In genomic region chr2:73893764-73894474, GRCh38 we compare ENCODE assay signal across 22 cellular contexts. TPM values are rescaled to one million over a fixed set of nuclear protein-coding genes. Genes with fewer than 3 reads are reported as not detected.
DNase-seq lines count a peak whose midpoint lies in the region; ATAC-seq, FAIRE-seq and TF ChIP-seq lines count a peak whose summit lies in the region.
"Had no signal": no experiment of that assay in that cellular context is flagged by ENCODE, and none has a peak within 500 bp of the region (broad histone marks: within the 10 kb centered on the region; RNA-seq: fewer than 3 reads in every experiment).

No MANE protein-coding gene starts in this region.

- peaks cover 4% of the 10 kb centered on the region for H3K27me3 Mint-ChIP-seq in astrocyte (ENCODE audit: low read depth, unreplicated experiment)
- H3K27me3 Mint-ChIP-seq: naive thymus-derived CD4-positive, alpha-beta T cell had no signal

- intact Hi-C loops in mucosa of descending colon (cut with DNase I, micrococcal nuclease) (no loop called here), left cardiac atrium (cut with DNase I) (no loop called here)

- H3K27me3 ChIP-seq in astrocyte (ENCODE audit: insufficient read depth, low read length) (peaks cover 32% of the 10 kb centered on the region), thoracic aorta (replicated peaks; ENCODE audit: insufficient read depth) (no peaks in the 10 kb centered on the region)
- H3K27me3 ChIP-seq: right atrium auricular region had no signal

- peaks cover 33% of the 10 kb centered on the region for H4K20me1 ChIP-seq in astrocyte (ENCODE audit: insufficient read depth, low read length)

- TF ChIP-seq CTCF in astrocyte (IDR thresholded peaks at IDR 0.05; ENCODE audit: insufficient read depth, low read depth, low read length) (no peak), mucosa of descending colon (IDR thresholded peaks at IDR 0.05) (no peak), thoracic aorta (IDR thresholded peaks at IDR 0.05) (no peak)

- peaks cover 6% of the 10 kb centered on the region for H3K36me3 Mint-ChIP-seq in astrocyte (ENCODE audit: low read depth, unreplicated experiment)
- H3K36me3 Mint-ChIP-seq: naive thymus-derived CD4-positive, alpha-beta T cell; type B pancreatic cell had no signal

- H3K4me3 ChIP-seq in astrocyte (ENCODE audit: insufficient read depth, low read depth, low read length) (peak overlapping the region; percentile 51), mucosa of descending colon (no peak overlapping the region), thoracic aorta (peak overlapping the region; percentile 76)
- H3K4me3 ChIP-seq: GM23338 had no signal

- H3K27ac Mint-ChIP-seq in astrocyte (ENCODE audit: unreplicated experiment), result peak overlapping the region; percentile 21
- H3K27ac Mint-ChIP-seq: activated T-helper 2 cell treated with anti-CD3 and anti-CD28 coated beads, Interferon-gamma antibody, Interleukin-2, Interleukin-4, amounts not matched to agents 10 μg/mL and 5 μg/mL and 100 μg/mL, durations not matched to agents 14 hours and 24 hours and 36 hours; GM23338 had no signal

- peaks cover 2% of the 10 kb centered on the region for H3K9me3 Mint-ChIP-seq in astrocyte (ENCODE audit: unreplicated experiment)
- H3K9me3 Mint-ChIP-seq: activated CD4-positive, alpha-beta T cell treated with anti-CD3 and anti-CD28 coated beads, Interleukin-2, amount 10 ng/mL, durations not matched to agents 7 days and 5 days; activated T-helper 2 cell treated with anti-CD3 and anti-CD28 coated beads, Interferon-gamma antibody, Interleukin-2, Interleukin-4, amounts not matched to agents 10 μg/mL and 5 μg/mL and 100 μg/mL, durations not matched to agents 14 hours and 24 hours and 36 hours; GM23338; naive thymus-derived CD4-positive, alpha-beta T cell; T-helper 2 cell treated with Interferon-gamma antibody and Interleukin-4, amounts not matched to agents 5 μg/mL and 100 μg/mL, for 36 hours; type B pancreatic cell had no signal

- peak; percentile 35 for ATAC-seq in mucosa of descending colon
- no peak for ATAC-seq in thoracic aorta (ENCODE audit: insufficient number of reproducible peaks, low FRiP score, low read depth)
- no peak for ATAC-seq in GM18511 (IDR thresholded peaks at IDR 0.05; ENCODE audit: unreplicated experiment)
- ATAC-seq in left cardiac atrium, result no peak
- ATAC-seq: naive thymus-derived CD4-positive, alpha-beta T cell had no signal

- peak; percentile 33 for DNase-seq in activated CD8-positive, alpha-beta memory T cell treated with anti-CD3 and anti-CD28 coated beads, Interleukin-2, amount 50 U/mL, for 48 hours
- no peak for DNase-seq in activated CD8-positive, alpha-beta memory T cell treated with anti-CD3 and anti-CD28 coated beads, Interleukin-2, amount 50 U/mL, for 4 hours
- DNase-seq in astrocyte (ENCODE audit: low read depth) (no peak), mucosa of descending colon (no peak), thoracic aorta (ENCODE audit: low spot score) (no peak), hepatic stellate cell (ENCODE audit: low spot score) (no peak), left cardiac atrium (no peak)
- DNase-seq: activated CD4-positive, alpha-beta T cell treated with anti-CD3 and anti-CD28 coated beads, Interleukin-2, amount 10 ng/mL, durations not matched to agents 7 days and 5 days; dorsolateral prefrontal cortex; EL; Kasumi-1; naive thymus-derived CD4-positive, alpha-beta T cell; NCI-H1436; Right ventricle myocardium superior; stimulated activated CD4-positive, alpha-beta T cell treated with anti-CD3 and anti-CD28 coated beads, Interleukin-2, amount 100 ng/mL, for 48 hours; stimulated activated CD8-positive, alpha-beta memory T cell treated with anti-CD3 and anti-CD28 coated beads, Interleukin-4, amount 100 ng/mL, for 48 hours had no signal

- H3K36me3 ChIP-seq in astrocyte (ENCODE audit: insufficient read depth, low read length), result no peaks in the 10 kb centered on the region
- H3K36me3 ChIP-seq in mucosa of descending colon (ENCODE audit: low read depth), result no peaks in the 10 kb centered on the region
- H3K36me3 ChIP-seq in thoracic aorta, result no peaks in the 10 kb centered on the region
- H3K36me3 ChIP-seq: right atrium auricular region had no signal

- H3K27ac ChIP-seq in astrocyte (ENCODE audit: low read depth, low read length), result no peak overlapping the region
- peak overlapping the region; percentile 85 to 93 for H3K27ac ChIP-seq in thoracic aorta
- H3K27ac ChIP-seq: right atrium auricular region had no signal

- H3K9ac ChIP-seq in astrocyte (ENCODE audit: low read length), result peak overlapping the region; percentile 4

- FAIRE-seq in astrocyte (lab: Jason Lieb, UNC), result peak; percentile 39

- no peak overlapping the region for H2AFZ ChIP-seq in astrocyte (ENCODE audit: low read depth, low read length)

- H3K4me2 ChIP-seq in astrocyte (ENCODE audit: low read length), result peak overlapping the region; percentile 79
- H3K4me2 ChIP-seq: GM23338 had no signal

- H3K4me1 ChIP-seq in astrocyte (ENCODE audit: insufficient read depth, low read length), result peaks cover 26% of the 10 kb centered on the region
- no peaks in the 10 kb centered on the region for H3K4me1 ChIP-seq in mucosa of descending colon (ENCODE audit: low read depth)
- H3K4me1 ChIP-seq in thoracic aorta (ENCODE audit: control insufficient read depth in 1 of 2, low read depth in 2 of 2), result peaks cover 15 to 71% of the 10 kb centered on the region in 2 donors
- H3K4me1 ChIP-seq: right atrium auricular region had no signal

- peaks cover 11% of the 10 kb centered on the region for H3K4me1 Mint-ChIP-seq in astrocyte (ENCODE audit: low read depth, unreplicated experiment)

- H3K9me3 ChIP-seq in astrocyte (ENCODE audit: insufficient read depth, low read depth, low read length) (no peaks in the 10 kb centered on the region), mucosa of descending colon (no peaks in the 10 kb centered on the region), thoracic aorta (no peaks in the 10 kb centered on the region)
- H3K9me3 ChIP-seq: right atrium auricular region had no signal

- H3K79me2 ChIP-seq in astrocyte (ENCODE audit: insufficient read depth, low read length), result peaks cover 20% of the 10 kb centered on the region

- H3K4me3 Mint-ChIP-seq in astrocyte (ENCODE audit: unreplicated experiment), result peak overlapping the region; percentile 86
- H3K4me3 Mint-ChIP-seq: activated CD4-positive, alpha-beta T cell treated with anti-CD3 and anti-CD28 coated beads, Interleukin-2, amount 10 ng/mL, durations not matched to agents 7 days and 5 days; GM23338; T-helper 2 cell treated with Interferon-gamma antibody and Interleukin-4, amounts not matched to agents 5 μg/mL and 100 μg/mL, for 36 hours; type B pancreatic cell had no signal

RNA-seq across cellular contexts. Expression of gene ACTG2, which starts 1.1 kb away (rescaled TPM):
- total RNA-seq in astrocyte, result 298 and 540 TPM in 2 replicates
- 1,000 to 10,000 TPM in 1 of 3 donors, 100 to 1,000 TPM in 1, 10 to 100 TPM in 1; 53.1 to 3,506 (median 391) TPM for total RNA-seq in mucosa of descending colon
- total RNA-seq in thoracic aorta, result 100 to 1,000 TPM; 251 to 325 TPM
- 10 to 100 TPM; 12.1 to 13.5 TPM for total RNA-seq in left cardiac atrium
- total RNA-seq: activated CD4-positive, alpha-beta T cell treated with anti-CD3 and anti-CD28 coated beads, Interleukin-2, amount 10 ng/mL, durations not matched to agents 7 days and 5 days; naive thymus-derived CD4-positive, alpha-beta T cell had no signal

RNA-seq across cellular contexts. Expression of gene DGUOK, which starts 32.8 kb away (rescaled TPM):
- 84.8 and 86.3 TPM in 2 replicates for total RNA-seq in astrocyte
- 10 to 100 TPM; 36.5 to 61.3 (median 57.8) TPM for total RNA-seq in mucosa of descending colon
- total RNA-seq in thoracic aorta, result 10 to 100 TPM; 20.8 to 36.2 TPM
- total RNA-seq in left cardiac atrium, result 10 to 100 TPM; 25.2 to 33.7 TPM
